Comparison of ENCODE assay signal across 1 cellular context in genomic region chr2:129641371-129641770, GRCh38.
TF ChIP-seq lines count a peak whose summit lies in the region.

No MANE protein-coding gene starts in this region.

TF ChIP-seq in H1, 55 proteins besides CTCF, POLR2A, EP300 and RAD21 (continued from another document):
- TF ChIP-seq ATF3 (IDR thresholded peaks at IDR 0.05; ENCODE audit: insufficient read depth, low read depth, low read length) = no peak
- TF ChIP-seq SIX5 (IDR thresholded peaks at IDR 0.05; ENCODE audit: low read depth, low read length) = no peak
- no peak for TF ChIP-seq POLR2AphosphoS5 (IDR thresholded peaks at IDR 0.05; ENCODE audit: low read depth, low read length)
- no peak for TF ChIP-seq JUN (IDR thresholded peaks at IDR 0.05; ENCODE audit: low read depth, low read length)
- no peak for TF ChIP-seq CHD2 (IDR thresholded peaks at IDR 0.05; ENCODE audit: low read length)
- no peak for TF ChIP-seq CEBPB (IDR thresholded peaks at IDR 0.05; ENCODE audit: low read depth, low read length)
- no peak for TF ChIP-seq KDM4A (IDR thresholded peaks at IDR 0.05; ENCODE audit: low read depth, low read length, severe bottlenecking)
- TF ChIP-seq ZNF274 (IDR thresholded peaks at IDR 0.05; ENCODE audit: borderline replicate concordance, extremely low read depth, low read length) = no peak
- TF ChIP-seq SIRT6 (IDR thresholded peaks at IDR 0.05; ENCODE audit: low read length) = no peak
- TF ChIP-seq E2F6 (IDR thresholded peaks at IDR 0.05) = no peak
- TF ChIP-seq SAP30 (IDR thresholded peaks at IDR 0.05; ENCODE audit: insufficient read depth, insufficient replicate concordance, low read length) = no peak
- TF ChIP-seq JUND (IDR thresholded peaks at IDR 0.05; ENCODE audit: low read length) = no peak
TF ChIP-seq in H1: peak in this region for 0.
